In the genomic region with DNA sequence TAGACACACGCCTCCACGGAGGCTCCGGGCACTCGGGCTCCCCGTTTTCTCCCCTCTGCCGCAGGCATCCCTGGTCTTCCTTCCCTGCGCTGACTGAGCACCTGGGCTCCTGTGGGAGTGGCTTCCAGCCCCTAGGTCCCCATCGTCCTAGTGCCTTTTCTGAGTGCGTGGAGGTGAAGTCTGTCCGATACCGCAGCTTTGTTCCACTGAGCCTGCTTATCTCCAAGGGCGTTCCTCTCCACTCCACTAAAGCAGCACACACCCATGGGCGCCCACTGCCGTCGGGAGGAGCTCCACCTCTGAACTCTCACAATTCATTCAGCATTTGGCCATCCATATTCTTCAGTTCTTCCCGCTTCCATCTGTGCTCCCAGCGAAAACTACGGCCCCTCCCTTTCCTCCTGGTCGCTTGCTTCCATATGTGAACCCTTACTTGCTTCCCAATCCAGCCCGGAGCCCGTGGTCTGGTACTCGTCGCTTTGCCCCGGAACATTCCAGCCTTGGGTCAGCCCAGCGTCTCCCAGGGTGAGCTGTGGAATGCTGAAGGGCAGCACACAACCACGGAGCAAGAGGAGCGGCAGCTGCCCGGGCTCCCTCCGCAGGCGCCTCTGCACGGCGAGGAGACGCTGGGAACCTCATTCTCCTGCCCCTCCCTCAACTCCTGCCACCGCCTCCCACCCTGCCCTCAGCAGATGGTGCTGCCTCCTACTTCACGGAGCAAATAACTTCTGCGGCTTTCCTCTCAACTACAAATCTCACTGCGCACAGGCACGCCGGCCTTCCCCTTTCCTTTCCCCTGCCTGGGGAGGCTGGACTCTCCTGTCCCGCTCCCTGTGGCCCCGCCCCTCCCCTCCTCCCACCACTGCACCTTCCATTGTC, we compare ENCODE assay signal across 8 cellular contexts. TPM values are rescaled to one million over a fixed set of nuclear protein-coding genes. Genes with fewer than 3 reads are reported as not detected.
DNase-seq lines count a peak whose midpoint lies in the region; ATAC-seq and TF ChIP-seq lines count a peak whose summit lies in the region.

No MANE protein-coding gene starts in this region.

- H3K36me3 ChIP-seq in CD4-positive, alpha-beta memory T cell (ENCODE audit: insufficient read depth, low read length): peaks cover 20% of the 10 kb centered on the region
- peaks cover 20% of the 10 kb centered on the region for H3K36me3 ChIP-seq in HUES48 (ENCODE audit: control insufficient read depth, insufficient read depth, low read length)
- H3K36me3 ChIP-seq in mammary epithelial cell (ENCODE audit: insufficient read depth, low read length): no peaks in the 10 kb centered on the region
- H3K36me3 ChIP-seq in gastrocnemius medialis: no peaks in the 10 kb centered on the region

- CTCF ChIA-PET in CD4-positive, alpha-beta memory T cell (lab: Charles Lee; ENCODE audit: partially characterized antibody): interaction anchor here (0.8 to 20.2 kb wide), 26 partner anchors 9 to 526 kb away, joined by 3 to 543 read pairs (median 5); a partner anchor contains a TSS
- CTCF ChIA-PET in T-cell (lab: Charles Lee) (interaction anchor here (0.5 to 1.5 kb wide), 5 partner anchors 10 to 187 kb away, joined by 3 read pairs; no protein-coding TSS in a partner anchor), mammary epithelial cell (lab: Charles Lee; ENCODE audit: low non-redundant PET) (no interaction called here)

- no peaks in the 10 kb centered on the region for H3K79me2 ChIP-seq in mammary epithelial cell (ENCODE audit: insufficient read depth, low read length)

- peak overlapping the region; percentile 74 for H3K4me2 ChIP-seq in mammary epithelial cell (ENCODE audit: insufficient read depth, low read depth, low read length)

- no peaks in the 10 kb centered on the region for H3K27me3 Mint-ChIP-seq in CD4-positive, alpha-beta memory T cell
- no peaks in the 10 kb centered on the region for H3K27me3 Mint-ChIP-seq in T-cell

- peaks cover 16 to 27% of the 10 kb centered on the region in 2 donors for H3K36me3 Mint-ChIP-seq in CD4-positive, alpha-beta memory T cell
- H3K36me3 Mint-ChIP-seq in T-cell: peaks cover 15% of the 10 kb centered on the region

- TF ChIP-seq POLR2A in gastrocnemius medialis (IDR thresholded peaks at IDR 0.05): no peak

- peaks cover 0 to 2% (median 0%) of the 10 kb centered on the region in 8 donors for H3K9me3 Mint-ChIP-seq in CD4-positive, alpha-beta memory T cell
- no peaks in the 10 kb centered on the region for H3K9me3 Mint-ChIP-seq in T-cell

- peaks cover 54% of the 10 kb centered on the region for H3K4me1 ChIP-seq in CD4-positive, alpha-beta memory T cell (ENCODE audit: insufficient read depth, low read length)
- H3K4me1 ChIP-seq in HUES48 (ENCODE audit: control insufficient read depth, insufficient read depth, low read length): peaks cover 7% of the 10 kb centered on the region; the same call in 1 of the 2 replicates
- peaks cover 15% of the 10 kb centered on the region for H3K4me1 ChIP-seq in mammary epithelial cell (ENCODE audit: insufficient read depth, low read length)
- H3K4me1 ChIP-seq in gastrocnemius medialis: peaks cover 14 to 19% of the 10 kb centered on the region in 2 donors

- H3K9ac ChIP-seq in HUES48 (ENCODE audit: low read depth, low read length) (peak overlapping the region; percentile 38; the same call in 1 of the 2 replicates), mammary epithelial cell (ENCODE audit: insufficient read depth, low read length) (no peak overlapping the region)

- BruUV-seq in mammary epithelial cell (replicated peaks; lab: Mats Ljungman, UMichigan): no TSS peak

- peak overlapping the region; percentile 69 to 77 for H3K4me3 ChIP-seq in CD4-positive, alpha-beta memory T cell (ENCODE audit: low read length in 2 of 2)
- H3K4me3 ChIP-seq in HUES48 (ENCODE audit: low read depth, low read length) (peak overlapping the region; percentile 59), mammary epithelial cell (replicated peaks in 1 of 3; ENCODE audit: insufficient read depth in 1 of 3, low read depth in 2 of 3, low read length in 3 of 3) (peak overlapping the region; percentile 0 to 36 (median 33)), gastrocnemius medialis (peak overlapping the region; percentile 42 to 59 (median 49))

- TF ChIP-seq CTCF in mammary epithelial cell (conservative IDR thresholded peaks at IDR 0.05 in 1 of 2, IDR thresholded peaks at IDR 0.05 in 1 of 2; ENCODE audit: extremely low read depth in 1 of 2, insufficient read depth in 1 of 2, low read depth in 1 of 2, low read length in 2 of 2): no peak
- TF ChIP-seq CTCF in gastrocnemius medialis (IDR thresholded peaks at IDR 0.05 in 4 of 5, conservative IDR thresholded peaks at IDR 0.05 in 1 of 5): no peak

- ATAC-seq in T-cell (replicated peaks in 1 of 4) (peak; percentile 74 to 86 (median 76)), gastrocnemius medialis (peak; percentile 37 to 49), HG02642 (IDR thresholded peaks at IDR 0.05; ENCODE audit: poor library complexity, unreplicated experiment) (no peak)

- DNase-seq in CD4-positive, alpha-beta memory T cell: peak; percentile 44 to 68 (median 48)
- DNase-seq in T-cell (peak in 26 of 34 experiments; percentile 20 to 55 (median 36)), mammary epithelial cell (peak; percentile 9), iPS-NIHi7 (ENCODE audit: extremely low spot score) (peak; percentile 62), gastrocnemius medialis (peak in 1 of 2 donors; percentile 20), A172 (ENCODE audit: low spot score) (no peak)

- WGBS in mammary epithelial cell (ENCODE audit: low coverage, missing lambda C conversion rate): 3% methylated on average over 20 of the region's 41 CpGs

- intact Hi-C loops in CD4-positive, alpha-beta memory T cell (cut with micrococcal nuclease): loop anchor here (1.0 to 2.0 kb wide), 5 partner anchors 28 to 125 kb away; a partner anchor contains a TSS
- intact Hi-C loops in mammary epithelial cell (cut with micrococcal nuclease): loop anchor here (2.0 kb wide), 1 partner anchor 126 kb away; no protein-coding TSS in a partner anchor
- intact Hi-C loops in gastrocnemius medialis (cut with DNase I; ENCODE audit: low total_unique reads): no loop called here

- H3K9me3 ChIP-seq in CD4-positive, alpha-beta memory T cell (ENCODE audit: control insufficient read depth in 1 of 2, low read length in 2 of 2): no peaks in the 10 kb centered on the region
- H3K9me3 ChIP-seq in HUES48 (ENCODE audit: control insufficient read depth, insufficient read depth, low read length) (no peaks in the 10 kb centered on the region), mammary epithelial cell (replicated peaks; ENCODE audit: insufficient read depth, low read length) (no peaks in the 10 kb centered on the region), gastrocnemius medialis (no peaks in the 10 kb centered on the region)

- H3K4me3 Mint-ChIP-seq in CD4-positive, alpha-beta memory T cell: peak overlapping the region; percentile 84 to 95 (median 92)
- peak overlapping the region; percentile 88 to 99 (median 91) for H3K4me3 Mint-ChIP-seq in T-cell

- dilution Hi-C loops in mammary epithelial cell (cut with HindIII; ENCODE audit: low sequenced_read_pairs): loop anchor here (5.0 kb wide), 1 partner anchor 84 kb away; no protein-coding TSS in a partner anchor

- no peaks in the 10 kb centered on the region for H3K27me3 ChIP-seq in CD4-positive, alpha-beta memory T cell (ENCODE audit: insufficient read depth, low read length)
- H3K27me3 ChIP-seq in HUES48 (ENCODE audit: control insufficient read depth, insufficient read depth, low read length) (peaks cover 10% of the 10 kb centered on the region), mammary epithelial cell (ENCODE audit: insufficient read depth, low read length) (no peaks in the 10 kb centered on the region), gastrocnemius medialis (peaks cover 12 to 20% (median 14%) of the 10 kb centered on the region in 3 donors)

- H2AFZ ChIP-seq in mammary epithelial cell (ENCODE audit: low read depth, low read length): peak overlapping the region; percentile 83

- H3K27ac Mint-ChIP-seq in CD4-positive, alpha-beta memory T cell: peak overlapping the region; percentile 38 to 96 (median 90)
- peak overlapping the region; percentile 92 to 96 for H3K27ac Mint-ChIP-seq in T-cell

- POLR2A ChIA-PET in CD4-positive, alpha-beta memory T cell (lab: Charles Lee; ENCODE audit: partially characterized antibody): interaction anchor here (0.6 to 23.5 kb wide), 15 partner anchors 10 to 132 kb away, joined by 3 to 728 read pairs (median 5); a partner anchor contains a TSS
- POLR2A ChIA-PET in T-cell (lab: Charles Lee): interaction anchor here in 1 of 2 donors (0.8 kb wide), 1 partner anchor 10 kb away, joined by 4 read pairs; no protein-coding TSS in a partner anchor

- no peaks in the 10 kb centered on the region for H4K20me1 ChIP-seq in mammary epithelial cell (ENCODE audit: insufficient read depth, low read length)

- H3K4me1 Mint-ChIP-seq in CD4-positive, alpha-beta memory T cell: peaks cover 30 to 61% (median 44%) of the 10 kb centered on the region in 4 donors
- peaks cover 36 to 58% (median 46%) of the 10 kb centered on the region in 3 donors for H3K4me1 Mint-ChIP-seq in T-cell

- H3K27ac ChIP-seq in CD4-positive, alpha-beta memory T cell (ENCODE audit: low read depth, low read length): peak overlapping the region; percentile 51
- no peak overlapping the region for H3K27ac ChIP-seq in HUES48 (ENCODE audit: low read depth, low read length)
- H3K27ac ChIP-seq in mammary epithelial cell (ENCODE audit: insufficient read depth, low read depth, low read length): no peak overlapping the region
- H3K27ac ChIP-seq in gastrocnemius medialis: peak overlapping the region in 3 of 4 donors; percentile 19 to 41 (median 26)

- in situ Hi-C loops in mammary epithelial cell (cut with MboI; ENCODE audit: low sequenced_read_pairs in 2 of 2): no loop called here
- in situ Hi-C loops in gastrocnemius medialis (cut with MboI; ENCODE audit: low sequenced_read_pairs in 4 of 4): no loop called here

RNA-seq across cellular contexts. Expression of a gene that starts 27.5 kb away (rescaled TPM):
- 100 to 1,000 TPM; 186 TPM for total RNA-seq in CD4-positive, alpha-beta memory T cell
- 10 to 100 TPM; 53.5 to 95.4 TPM for polyA plus RNA-seq in CD4-positive, alpha-beta memory T cell
- total RNA-seq in T-cell: 100 to 1,000 TPM; 142 to 172 (median 149) TPM
- total RNA-seq in mammary epithelial cell: 10 to 100 TPM; 11.5 TPM
- 9.3 TPM for polyA plus RNA-seq in mammary epithelial cell
- polyA minus RNA-seq in mammary epithelial cell: 5.8 TPM
- total RNA-seq in gastrocnemius medialis: 10 to 100 TPM in 1 of 4 donors, 1 to 10 TPM in 3; 5.8 to 22.5 (median 7.2) TPM
- total RNA-seq in A172 (2014; rRNA removed; shearing (Covaris generic)): 93.9 and 129 TPM in 2 replicates

RNA-seq across cellular contexts. Expression of a gene that starts 31.9 kb away (rescaled TPM):
- total RNA-seq in CD4-positive, alpha-beta memory T cell: not detected
- not detected for polyA plus RNA-seq in CD4-positive, alpha-beta memory T cell
- total RNA-seq in T-cell: not detected
- total RNA-seq in mammary epithelial cell: not detected
- polyA plus RNA-seq in mammary epithelial cell: not detected
- not detected for polyA minus RNA-seq in mammary epithelial cell
- total RNA-seq in gastrocnemius medialis: not detected
- total RNA-seq in A172 (2014; rRNA removed; shearing (Covaris generic)): not detected in 2 replicates

RNA-seq across cellular contexts. Expression of a gene that starts 52.3 kb away (rescaled TPM):
- 100 to 1,000 TPM; 101 to 106 TPM for total RNA-seq in CD4-positive, alpha-beta memory T cell
- polyA plus RNA-seq in CD4-positive, alpha-beta memory T cell: 10 to 100 TPM; 54.6 to 73.0 TPM
- total RNA-seq in T-cell (10 to 100 TPM; 76.0 to 87.9 (median 80.8) TPM), mammary epithelial cell (10 to 100 TPM; 11.4 to 28.7 TPM), gastrocnemius medialis (100 to 1,000 TPM; 271 to 435 (median 367) TPM)
- 25.0 TPM for polyA plus RNA-seq in mammary epithelial cell
- 6.9 TPM for polyA minus RNA-seq in mammary epithelial cell
- 2.4 and 4.5 TPM in 2 replicates for total RNA-seq in A172 (2014; rRNA removed; shearing (Covaris generic))

Comparison
In these comparisons a context has a peak if more than half of its experiments do, and no peak if none do; other contexts are left out.
1. H3K27ac ChIP-seq: peak in CD4-positive, alpha-beta memory T cell (single experiment) and gastrocnemius medialis (3 of 4); none in HUES48 (single experiment) and mammary epithelial cell (single experiment).
2. Peak in every context shown above with its lines, with median percentiles within 50 percentile points of each other: H3K4me3 ChIP-seq.